In genomic region chr19:18363787-18364186, GRCh38 we compare ENCODE assay signal across 2 cellular contexts.
TF ChIP-seq lines count a peak whose summit lies in the region.

No MANE protein-coding gene starts in this region.

TF ChIP-seq in A549, 52 proteins besides CTCF, POLR2A, EP300 and RAD21:
- TF ChIP-seq HES2 (IDR thresholded peaks at IDR 0.05) (no peak), HOXB13 (CRISPR knock-in tag; IDR thresholded peaks at IDR 0.05; ENCODE audit: low read depth) (0 out of 2 replicates have a peak, but pooled peaks have one; percentile 34)
TF ChIP-seq in A549: peak in this region for 1.

TF ChIP-seq in endothelial cell of umbilical vein, 7 proteins besides CTCF, POLR2A, EP300 and RAD21:
- no peak for TF ChIP-seq POLR2AphosphoS5 (IDR thresholded peaks at IDR 0.05; ENCODE audit: insufficient read depth, low read depth, low read length)
- TF ChIP-seq JUN (IDR thresholded peaks at IDR 0.05; ENCODE audit: borderline replicate concordance, insufficient read depth, insufficient read length, low read depth), result no peak
- TF ChIP-seq FOS (IDR thresholded peaks at IDR 0.05; ENCODE audit: borderline replicate concordance, insufficient read depth, low read length), result no peak
